ENCODE assay signal across 31 cellular contexts in genomic region chr3:163943664-163944063, GRCh38.
"Had no signal": no experiment of that assay in that cellular context is flagged by ENCODE, and none has a peak within 500 bp of the region (broad histone marks: within the 10 kb centered on the region; RNA-seq: fewer than 3 reads in every experiment).

No MANE protein-coding gene starts in this region.

- H3K9ac ChIP-seq: neural progenitor cell, parathyroid adenoma had no signal

- H3K4me1 Mint-ChIP-seq: natural killer cell; nephron; neural progenitor cell; stimulated activated memory B cell treated with anti-CD40 and anti-IgM and Interleukin-4, amounts not matched to agents 10 μg/mL and 1 μg/mL and 100 μg/mL, for 72 hours; stimulated activated naive CD8-positive, alpha-beta T cell treated with anti-CD3 and anti-CD28 coated beads, Interleukin-15, amount 100 ng/mL, for 72 hours had no signal

- H3K27ac Mint-ChIP-seq: natural killer cell; nephron; neural progenitor cell; progenitor cell of endocrine pancreas; stimulated activated memory B cell treated with anti-CD40 and anti-IgM and Interleukin-4, amounts not matched to agents 10 μg/mL and 1 μg/mL and 100 μg/mL, for 72 hours; stimulated activated naive CD8-positive, alpha-beta T cell treated with anti-CD3 and anti-CD28 coated beads, Interleukin-15, amount 100 ng/mL, for 72 hours; type B pancreatic cell had no signal

- H3K4me1 ChIP-seq: neural progenitor cell, parathyroid adenoma, psoas muscle, spleen, suprapubic skin, testis, tibial artery, transverse colon, upper lobe of right lung, uterus had no signal

- H3K9me3 Mint-ChIP-seq: type B pancreatic cell had no signal

- H3K36me3 ChIP-seq: neural progenitor cell, ovary, spleen, suprapubic skin, tibial artery, transverse colon, upper lobe of right lung, uterus had no signal

- H3K4me2 ChIP-seq: neural progenitor cell, smooth muscle cell had no signal

- H3K4me3 Mint-ChIP-seq: natural killer cell; nephron; neural progenitor cell; stimulated activated memory B cell treated with anti-CD40 and anti-IgM and Interleukin-4, amounts not matched to agents 10 μg/mL and 1 μg/mL and 100 μg/mL, for 72 hours; stimulated activated naive CD8-positive, alpha-beta T cell treated with anti-CD3 and anti-CD28 coated beads, Interleukin-15, amount 100 ng/mL, for 72 hours; type B pancreatic cell had no signal

- H3K36me3 Mint-ChIP-seq: natural killer cell; neural progenitor cell; stimulated activated memory B cell treated with anti-CD40 and anti-IgM and Interleukin-4, amounts not matched to agents 10 μg/mL and 1 μg/mL and 100 μg/mL, for 72 hours; type B pancreatic cell had no signal

- H3K4me3 ChIP-seq: neural progenitor cell, ovary, psoas muscle, skin epidermis, smooth muscle cell, spleen, suprapubic skin, testis, tibial artery, transverse colon, upper lobe of right lung, uterus had no signal

- H2AFZ ChIP-seq: neural progenitor cell, parathyroid adenoma had no signal

- H3K9me3 ChIP-seq: ovary, psoas muscle, testis, tibial artery, transverse colon, upper lobe of right lung had no signal

- DNase-seq: natural killer cell; occipital lobe; ovary; posterior cingulate gyrus; psoas muscle; right cardiac atrium; spleen; stimulated activated CD4-positive, alpha-beta T cell treated with anti-CD3 and anti-CD28 coated beads, Interleukin-12 subunit alpha, Interleukin-12 subunit beta, amount 100 ng/mL, for 4 hours; stimulated activated CD4-positive, alpha-beta T cell treated with anti-CD3 and anti-CD28 coated beads, Interleukin-1b, Interleukin-23, amount 100 ng/mL, for 48 hours; stimulated activated CD4-positive, alpha-beta T cell treated with anti-CD3 and anti-CD28 coated beads, Interleukin-4, amount 100 ng/mL, for 1 hour; stimulated activated CD4-positive, alpha-beta T cell treated with anti-CD3 and anti-CD28 coated beads, Interleukin-4, amount 100 ng/mL, for 4 hours; stimulated activated CD8-positive, alpha-beta memory T cell treated with anti-CD3 and anti-CD28 coated beads, Interleukin-4, amount 100 ng/mL, for 48 hours; stimulated activated naive CD4-positive, alpha-beta T cell; stimulated activated naive CD8-positive, alpha-beta T cell treated with anti-CD3 and anti-CD28 coated beads, Interleukin-15, amount 100 ng/mL, for 72 hours; stimulated activated naive CD8-positive, alpha-beta T cell treated with anti-CD3 and anti-CD28 coated beads, Interleukin-15, Interleukin-2, amounts not matched to agents 100 U/mL and 50 U/mL, for 24 hours; substantia nigra; testis; tibial artery; transverse colon; upper lobe of right lung; uterus had no signal

- H3K79me2 ChIP-seq: parathyroid adenoma had no signal

- H3K27ac ChIP-seq: neural progenitor cell, ovary, parathyroid adenoma, psoas muscle, skin epidermis, spleen, suprapubic skin, testis, tibial artery, transverse colon, upper lobe of right lung, uterus had no signal

- H3K27me3 ChIP-seq: neural progenitor cell, ovary, spleen, suprapubic skin, testis, tibial artery, transverse colon, upper lobe of right lung, uterus had no signal

- H3K27me3 Mint-ChIP-seq: progenitor cell of endocrine pancreas; stimulated activated memory B cell treated with anti-CD40 and anti-IgM and Interleukin-4, amounts not matched to agents 10 μg/mL and 1 μg/mL and 100 μg/mL, for 72 hours; stimulated activated naive CD8-positive, alpha-beta T cell treated with anti-CD3 and anti-CD28 coated beads, Interleukin-15, amount 100 ng/mL, for 72 hours; type B pancreatic cell had no signal

- ATAC-seq: natural killer cell; psoas muscle; right cardiac atrium; sciatic nerve; stimulated activated memory B cell treated with anti-CD40 and anti-IgM and Interleukin-4, amounts not matched to agents 10 μg/mL and 1 μg/mL and 100 μg/mL, for 72 hours; stimulated activated naive CD8-positive, alpha-beta T cell treated with anti-CD3 and anti-CD28 coated beads, Interleukin-15, amount 100 ng/mL, for 72 hours; stimulated activated naive CD8-positive, alpha-beta T cell treated with anti-CD3 and anti-CD28 coated beads, Interleukin-15, Interleukin-2, amounts not matched to agents 100 U/mL and 50 U/mL, for 24 hours; upper lobe of right lung had no signal
